ENCODE assay signal across 21 cellular contexts in the genomic region with DNA sequence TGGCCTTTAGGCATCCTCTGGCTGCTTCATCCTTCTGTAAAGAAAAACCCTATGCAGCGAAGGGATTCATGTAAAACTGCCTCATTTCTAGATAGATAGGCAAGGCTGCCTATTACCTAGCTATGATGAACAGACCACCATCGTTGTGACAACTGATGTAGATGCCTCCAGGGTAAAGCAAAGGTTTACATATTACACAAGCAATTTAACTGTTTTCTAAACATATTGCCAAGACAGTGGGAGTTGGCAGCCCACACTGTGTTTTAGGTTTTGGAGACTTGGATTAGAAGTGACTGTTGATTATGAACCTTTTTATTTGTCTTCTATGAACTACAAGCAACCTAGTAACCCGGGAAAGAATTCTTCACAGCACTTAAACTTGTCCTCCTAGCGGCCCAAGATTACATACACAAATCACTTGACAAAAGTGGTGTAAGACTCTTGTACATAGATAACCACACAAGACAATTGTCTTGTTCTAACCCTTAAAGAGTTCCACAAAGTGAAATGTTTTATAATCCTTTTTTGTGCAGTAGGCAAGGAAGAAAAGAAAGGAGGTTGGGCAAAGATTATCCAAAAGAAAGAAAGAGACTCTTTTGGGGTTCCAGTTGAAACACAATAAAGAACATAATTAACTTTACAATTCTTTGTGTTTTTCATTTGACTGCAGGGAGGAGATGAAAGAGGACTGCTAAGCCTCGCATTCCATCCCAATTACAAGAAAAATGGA.
DNase-seq lines count a peak whose midpoint lies in the region; ATAC-seq and TF ChIP-seq lines count a peak whose summit lies in the region.
"Had no signal": no experiment of that assay in that cellular context is flagged by ENCODE, and none has a peak within 500 bp of the region (broad histone marks: within the 10 kb centered on the region; RNA-seq: fewer than 3 reads in every experiment).

No MANE protein-coding gene starts in this region.

- BruUV-seq in MCF 10A (replicated peaks; lab: Mats Ljungman, UMichigan) (no TSS peak), mammary epithelial cell (replicated peaks; lab: Mats Ljungman, UMichigan) (no TSS peak)

- no peak overlapping the region for H3K14ac ChIP-seq in mesenchymal stem cell (ENCODE audit: low read length in 2 of 2)

- ATAC-seq in HG03095 (IDR thresholded peaks at IDR 0.05; ENCODE audit: unreplicated experiment) (no peak), GM21825 (IDR thresholded peaks at IDR 0.05; ENCODE audit: unreplicated experiment) (no peak)

- WGBS in mammary epithelial cell (ENCODE audit: low coverage, missing lambda C conversion rate): 48% methylated on average over 4 of the region's 5 CpGs
- 79% methylated on average over 5 of the region's 5 CpGs for WGBS in mesenchymal stem cell

- DNase-seq in MCF 10A (ENCODE audit: unreplicated experiment) (peak; percentile 15), mammary epithelial cell (no peak), dorsolateral prefrontal cortex (no peak), mesenchymal stem cell (no peak), AG08396 (ENCODE audit: low spot score) (no peak), SW 1271 (lab: John Stamatoyannopoulos, UW) (no peak)
- DNase-seq: Caco-2; CD4-positive, CD25-positive, alpha-beta regulatory T cell; H7; Kasumi-1; NCI-H1092 treated with DMSO at 0.1 percent for 48 hours; NCI-H2081 treated with DMSO at 0.1 percent for 48 hours; NCI-H446 treated with DMSO at 0.1 percent for 48 hours; NCI-H748 treated with DMSO at 0.1 percent for 48 hours; NK-92 treated with Interleukin-12 subunit alpha and Interleukin-12 subunit beta, amount 100 ng/mL, for 24 hours; SHP77 had no signal

- H3K4me3 Mint-ChIP-seq in MCF 10A (ENCODE audit: unreplicated experiment): no peak overlapping the region
- H3K4me3 Mint-ChIP-seq: B cell; CD4-positive, CD25-positive, alpha-beta regulatory T cell had no signal

- dilution Hi-C loops in mammary epithelial cell (cut with HindIII; ENCODE audit: low sequenced_read_pairs): no loop called here

- no peaks in the 10 kb centered on the region for H3K27me3 ChIP-seq in mammary epithelial cell (ENCODE audit: insufficient read depth, low read length)
- no peaks in the 10 kb centered on the region for H3K27me3 ChIP-seq in dorsolateral prefrontal cortex
- no peaks in the 10 kb centered on the region for H3K27me3 ChIP-seq in mesenchymal stem cell (ENCODE audit: control insufficient read depth in 1 of 2, insufficient read depth in 1 of 2, low read length in 2 of 2)

- no peak overlapping the region for H4K91ac ChIP-seq in mesenchymal stem cell (ENCODE audit: low read length)

- H3K36me3 ChIP-seq in mammary epithelial cell (ENCODE audit: insufficient read depth, low read length) (no peaks in the 10 kb centered on the region), mesenchymal stem cell (ENCODE audit: control insufficient read depth in 1 of 2, insufficient read depth in 2 of 2, low read depth in 1 of 2, low read length in 2 of 2) (no peaks in the 10 kb centered on the region)

- H3K4ac ChIP-seq in mesenchymal stem cell (ENCODE audit: low read depth in 1 of 2, low read length in 2 of 2): no peak overlapping the region

- H2BK120ac ChIP-seq in mesenchymal stem cell (ENCODE audit: low read depth, low read length): no peak overlapping the region

- CTCF ChIA-PET in MCF 10A (lab: Yijun Ruan, JAX) (no interaction called here), mammary epithelial cell (lab: Charles Lee; ENCODE audit: low non-redundant PET) (no interaction called here)

- H3K9me3 ChIP-seq in mammary epithelial cell (replicated peaks; ENCODE audit: insufficient read depth, low read length) (no peaks in the 10 kb centered on the region), mesenchymal stem cell (ENCODE audit: control insufficient read depth, low read length) (no peaks in the 10 kb centered on the region)
- H3K9me3 ChIP-seq: Caco-2 had no signal

- no peak overlapping the region for H3K9ac ChIP-seq in mammary epithelial cell (ENCODE audit: insufficient read depth, low read length)
- H3K9ac ChIP-seq in mesenchymal stem cell (ENCODE audit: low read length): no peak overlapping the region

- POLR2A ChIA-PET in MCF 10A (lab: Yijun Ruan, JAX): no interaction called here

- no peak overlapping the region for H2AFZ ChIP-seq in mammary epithelial cell (ENCODE audit: low read depth, low read length)
- H2AFZ ChIP-seq in mesenchymal stem cell (ENCODE audit: low read depth, low read length): no peak overlapping the region

- H2AK5ac ChIP-seq in mesenchymal stem cell (ENCODE audit: low read length, severe bottlenecking): peak overlapping the region; percentile 86

- H2BK5ac ChIP-seq in mesenchymal stem cell (ENCODE audit: low read depth, low read length, poor library complexity, severe bottlenecking): no peak overlapping the region

- no peak overlapping the region for H4K8ac ChIP-seq in mesenchymal stem cell (ENCODE audit: low read length)

- H3K4me3 ChIP-seq in mammary epithelial cell (replicated peaks in 1 of 3; ENCODE audit: insufficient read depth in 1 of 3, low read depth in 2 of 3, low read length in 3 of 3) (no peak overlapping the region), dorsolateral prefrontal cortex (no peak overlapping the region), mesenchymal stem cell (ENCODE audit: insufficient read depth in 1 of 2, low read depth in 1 of 2, low read length in 2 of 2) (no peak overlapping the region)

- no peak for TF ChIP-seq CTCF in MCF 10A (IDR thresholded peaks at IDR 0.05; ENCODE audit: unreplicated experiment)
- no peak for TF ChIP-seq CTCF in mammary epithelial cell (conservative IDR thresholded peaks at IDR 0.05 in 1 of 2, IDR thresholded peaks at IDR 0.05 in 1 of 2; ENCODE audit: extremely low read depth in 1 of 2, insufficient read depth in 1 of 2, low read depth in 1 of 2, low read length in 2 of 2)
- no peak for TF ChIP-seq CTCF in dorsolateral prefrontal cortex (IDR thresholded peaks at IDR 0.05 in 54 of 56, conservative IDR thresholded peaks at IDR 0.05 in 2 of 56; ENCODE audit: low read depth in 1 of 56, partially characterized antibody in 56 of 56)

- H3K9me3 Mint-ChIP-seq in MCF 10A (ENCODE audit: unreplicated experiment): no peaks in the 10 kb centered on the region

- no peak overlapping the region for H2BK15ac ChIP-seq in mesenchymal stem cell (ENCODE audit: low read depth, poor library complexity, severe bottlenecking)

- no peak overlapping the region for H2BK12ac ChIP-seq in mesenchymal stem cell (ENCODE audit: low read length in 2 of 2)

- intact Hi-C loops in MCF 10A (cut with micrococcal nuclease): no loop called here
- intact Hi-C loops in mammary epithelial cell (cut with micrococcal nuclease): no loop called here
- intact Hi-C loops in dorsolateral prefrontal cortex (cut with DNase I): no loop called here

- in situ Hi-C loops in mammary epithelial cell (cut with MboI; ENCODE audit: low sequenced_read_pairs in 2 of 2): no loop called here

- H3K4me1 Mint-ChIP-seq in MCF 10A (ENCODE audit: insufficient read depth, unreplicated experiment): peaks cover 19% of the 10 kb centered on the region
- H3K4me1 Mint-ChIP-seq: B cell; CD4-positive, CD25-positive, alpha-beta regulatory T cell had no signal

- H3K4me1 ChIP-seq in mammary epithelial cell (ENCODE audit: insufficient read depth, low read length): peaks cover 21% of the 10 kb centered on the region
- H3K4me1 ChIP-seq in mesenchymal stem cell (ENCODE audit: control insufficient read depth, insufficient read depth, low read depth, low read length): peaks cover 8% of the 10 kb centered on the region
- H3K4me1 ChIP-seq: Caco-2 had no signal

- H3K36me3 Mint-ChIP-seq in MCF 10A (ENCODE audit: insufficient read depth, unreplicated experiment): no peaks in the 10 kb centered on the region
- H3K36me3 Mint-ChIP-seq: CD4-positive, CD25-positive, alpha-beta regulatory T cell had no signal

- H3K79me1 ChIP-seq in mesenchymal stem cell (replicated peaks; ENCODE audit: low read length, poor library complexity, severe bottlenecking): peaks cover 4% of the 10 kb centered on the region

- no peak overlapping the region for H3K18ac ChIP-seq in mesenchymal stem cell (ENCODE audit: low read depth in 1 of 2, low read length in 2 of 2)

- H3K27ac Mint-ChIP-seq in MCF 10A (ENCODE audit: low read depth, unreplicated experiment): no peak overlapping the region
- H3K27ac Mint-ChIP-seq: B cell; CD4-positive, CD25-positive, alpha-beta regulatory T cell had no signal

- no peaks in the 10 kb centered on the region for H4K20me1 ChIP-seq in mammary epithelial cell (ENCODE audit: insufficient read depth, low read length)

- no peaks in the 10 kb centered on the region for H3K27me3 Mint-ChIP-seq in MCF 10A (ENCODE audit: insufficient read depth, unreplicated experiment)
- H3K27me3 Mint-ChIP-seq: B cell; CD4-positive, CD25-positive, alpha-beta regulatory T cell had no signal

- no peak overlapping the region for H3K23ac ChIP-seq in mesenchymal stem cell (ENCODE audit: low read length in 2 of 2)

- no peak overlapping the region for H3K4me2 ChIP-seq in mammary epithelial cell (ENCODE audit: insufficient read depth, low read depth, low read length)
- H3K4me2 ChIP-seq in mesenchymal stem cell (ENCODE audit: low read length, poor library complexity, severe bottlenecking): no peak overlapping the region

- no peak overlapping the region for H3K27ac ChIP-seq in mammary epithelial cell (ENCODE audit: insufficient read depth, low read depth, low read length)
- H3K27ac ChIP-seq in dorsolateral prefrontal cortex: peak overlapping the region in 33 of 59 donors; percentile 1 to 96 (median 66)
- H3K27ac ChIP-seq in mesenchymal stem cell (ENCODE audit: low read length, poor library complexity, severe bottlenecking): no peak overlapping the region
- H3K27ac ChIP-seq: 22Rv1, HL-60 had no signal

- no peaks in the 10 kb centered on the region for H3K79me2 ChIP-seq in mammary epithelial cell (ENCODE audit: insufficient read depth, low read length)

Comparison
In these comparisons a context has a peak if more than half of its experiments do, and no peak if none do; other contexts are left out.
1. H3K27ac ChIP-seq: peak in dorsolateral prefrontal cortex (33 of 59); none in mammary epithelial cell (single experiment) and mesenchymal stem cell (single experiment).